ENCODE assay signal across 1 cellular context in the genomic region with DNA sequence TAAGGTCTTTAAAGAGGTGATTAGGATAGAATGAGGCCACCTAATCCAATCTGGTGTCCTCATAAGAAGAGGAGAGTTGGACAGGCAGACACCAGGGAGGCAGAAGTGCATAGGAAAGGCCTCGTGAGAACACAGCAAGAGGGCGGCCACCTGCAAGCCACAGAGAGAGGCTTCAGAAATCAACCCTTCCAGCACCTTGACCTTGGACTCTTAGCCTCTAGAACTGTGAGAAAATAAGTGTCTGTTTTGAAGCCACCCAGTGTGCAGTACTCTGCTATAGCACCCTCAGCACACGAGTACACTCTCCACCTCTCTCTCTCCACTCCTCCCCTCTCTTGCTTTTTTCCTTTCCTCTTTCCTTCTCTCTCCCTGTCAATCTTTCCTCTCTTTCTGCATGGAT.
TF ChIP-seq lines count a peak whose summit lies in the region.

No MANE protein-coding gene starts in this region.

TF ChIP-seq in K562, 482 proteins besides CTCF, POLR2A, EP300 and RAD21 (continued from another document):
- TF ChIP-seq, protein P1, sequence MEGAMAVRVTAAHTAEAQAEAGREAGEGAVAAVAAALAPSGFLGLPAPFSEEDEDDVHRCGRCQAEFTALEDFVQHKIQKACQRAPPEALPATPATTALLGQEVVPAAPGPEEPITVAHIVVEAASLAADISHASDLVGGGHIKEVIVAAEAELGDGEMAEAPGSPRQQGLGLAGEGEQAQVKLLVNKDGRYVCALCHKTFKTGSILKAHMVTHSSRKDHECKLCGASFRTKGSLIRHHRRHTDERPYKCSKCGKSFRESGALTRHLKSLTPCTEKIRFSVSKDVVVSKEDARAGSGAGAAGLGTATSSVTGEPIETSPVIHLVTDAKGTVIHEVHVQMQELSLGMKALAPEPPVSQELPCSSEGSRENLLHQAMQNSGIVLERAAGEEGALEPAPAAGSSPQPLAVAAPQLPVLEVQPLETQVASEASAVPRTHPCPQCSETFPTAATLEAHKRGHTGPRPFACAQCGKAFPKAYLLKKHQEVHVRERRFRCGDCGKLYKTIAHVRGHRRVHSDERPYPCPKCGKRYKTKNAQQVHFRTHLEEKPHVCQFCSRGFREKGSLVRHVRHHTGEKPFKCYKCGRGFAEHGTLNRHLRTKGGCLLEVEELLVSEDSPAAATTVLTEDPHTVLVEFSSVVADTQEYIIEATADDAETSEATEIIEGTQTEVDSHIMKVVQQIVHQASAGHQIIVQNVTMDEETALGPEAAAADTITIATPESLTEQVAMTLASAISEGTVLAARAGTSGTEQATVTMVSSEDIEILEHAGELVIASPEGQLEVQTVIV (CRISPR knock-in tag; IDR thresholded peaks at IDR 0.05; ENCODE audit: borderline replicate concordance), result no peak
- TF ChIP-seq NFIX (CRISPR knock-in tag; IDR thresholded peaks at IDR 0.05; ENCODE audit: low read depth) (no peak), ZNF586 (CRISPR knock-in tag; conservative IDR thresholded peaks at IDR 0.05) (no peak)
